In the genomic region with DNA sequence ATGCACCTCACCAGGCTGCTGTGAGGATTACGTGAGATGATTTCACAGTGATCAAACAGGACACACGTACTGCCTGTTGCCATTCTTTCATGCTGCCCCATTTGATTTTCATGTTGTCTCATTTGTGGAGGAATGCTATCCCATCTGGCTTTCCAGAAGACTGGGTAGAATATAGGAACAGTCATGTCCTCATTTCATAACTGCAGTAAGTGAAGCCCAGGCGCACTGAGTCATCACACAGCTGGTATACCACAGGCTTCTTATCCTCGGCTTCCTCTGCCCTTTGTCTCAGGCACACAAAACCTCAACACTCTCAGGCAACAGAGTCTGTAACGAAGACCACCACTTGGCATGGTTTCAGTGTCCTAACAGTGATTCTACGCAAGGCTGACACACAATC, we compare ENCODE assay signal across 9 cellular contexts.
DNase-seq lines count a peak whose midpoint lies in the region; FAIRE-seq and TF ChIP-seq lines count a peak whose summit lies in the region.
"Had no signal": no experiment of that assay in that cellular context is flagged by ENCODE, and none has a peak within 500 bp of the region (broad histone marks: within the 10 kb centered on the region; RNA-seq: fewer than 3 reads in every experiment).

No MANE protein-coding gene starts in this region.

- POLR2A ChIA-PET in RWPE1 (lab: Yijun Ruan, JAX; ENCODE audit: low non-redundant PET): no interaction called here

- H3K4me2 ChIP-seq in smooth muscle cell: peak overlapping the region; percentile 69

- no peaks in the 10 kb centered on the region for H3K9me3 ChIP-seq in smooth muscle cell (replicated peaks; ENCODE audit: low read depth)

- H3K9ac ChIP-seq in smooth muscle cell (ENCODE audit: low read depth): peak overlapping the region; percentile 67

- no peaks in the 10 kb centered on the region for H3K36me3 ChIP-seq in smooth muscle cell (ENCODE audit: low read depth)

- peaks cover 12% of the 10 kb centered on the region for H3K79me2 ChIP-seq in smooth muscle cell (ENCODE audit: low read depth)

- H3F3A ChIP-seq in smooth muscle cell (ENCODE audit: low read depth): peaks cover 34% of the 10 kb centered on the region

- peak overlapping the region; percentile 75 for H3K27ac ChIP-seq in RWPE1
- H3K27ac ChIP-seq in smooth muscle cell (ENCODE audit: low read depth): peak overlapping the region; percentile 92

- H4K20me1 ChIP-seq in smooth muscle cell (ENCODE audit: low read depth): peaks cover 14% of the 10 kb centered on the region

- CTCF ChIA-PET in RWPE1 (lab: Yijun Ruan, JAX): interaction anchor here (0.7 kb wide), 1 partner anchor 49 kb away, joined by 3 read pairs; no protein-coding TSS in a partner anchor

- H3K4me3 ChIP-seq in epithelial cell of esophagus (ENCODE audit: low read length) (no peak overlapping the region), smooth muscle cell (no peak overlapping the region)

- no peak overlapping the region for H2AFZ ChIP-seq in smooth muscle cell (ENCODE audit: low read depth)

- peaks cover 26% of the 10 kb centered on the region for H3K4me1 ChIP-seq in smooth muscle cell (ENCODE audit: low read depth)

- TF ChIP-seq POLR2A in H54 (IDR thresholded peaks at IDR 0.05; ENCODE audit: low read depth, low read length): no peak

- H3K27me3 ChIP-seq in smooth muscle cell (ENCODE audit: low read depth): no peaks in the 10 kb centered on the region

- DNase-seq in H54 (ENCODE audit: insufficient read length, low spot score) (peak; percentile 68), RWPE1 (ENCODE audit: low spot score) (peak; percentile 96), epithelial cell of esophagus (ENCODE audit: low read depth) (peak; percentile 99), smooth muscle cell (lab: John Stamatoyannopoulos, UW; ENCODE audit: unreplicated experiment) (no peak), NCI-H2227 (lab: John Stamatoyannopoulos, UW; ENCODE audit: unreplicated experiment) (no peak), ureter (ENCODE audit: low spot score) (no peak), NCI-H1105 treated with DMSO at 0.1 percent for 48 hours (lab: John Stamatoyannopoulos, UW) (no peak)
- DNase-seq: NCI-H69; stimulated activated CD4-positive, alpha-beta T cell treated with anti-CD3 and anti-CD28 coated beads, Interleukin-1b, Interleukin-23, amount 100 ng/mL, for 48 hours had no signal

- no peak for TF ChIP-seq CTCF in RWPE1 (conservative IDR thresholded peaks at IDR 0.05; ENCODE audit: low read depth)
- TF ChIP-seq CTCF in epithelial cell of esophagus (IDR thresholded peaks at IDR 0.05; ENCODE audit: insufficient read depth, low read depth, low read length, missing control alignments): no peak
- TF ChIP-seq CTCF in smooth muscle cell (IDR thresholded peaks at IDR 0.05; ENCODE audit: borderline replicate concordance, insufficient read depth, poor library complexity, severe bottlenecking): no peak

- 11% methylated on average over 6 of the region's 6 CpGs for WGBS in smooth muscle cell (ENCODE audit: low lambda C conversion rate)

- peak; percentile 89 for FAIRE-seq in H54 (lab: Jason Lieb, UNC)

Comparison
In these comparisons a context has a peak if more than half of its experiments do, and no peak if none do; other contexts are left out.
1. DNase-seq: peak in H54 (single experiment), RWPE1 (single experiment) and epithelial cell of esophagus (single experiment); none in smooth muscle cell (single experiment), NCI-H2227 (single experiment), ureter (single experiment) and NCI-H1105 treated with DMSO at 0.1 percent for 48 hours (single experiment).